Comparison of ENCODE assay signal across 26 cellular contexts in genomic region chr22:49570032-49570848, GRCh38.
DNase-seq lines count a peak whose midpoint lies in the region; ATAC-seq and TF ChIP-seq lines count a peak whose summit lies in the region.
"Had no signal": no experiment of that assay in that cellular context is flagged by ENCODE, and none has a peak within 500 bp of the region (broad histone marks: within the 10 kb centered on the region; RNA-seq: fewer than 3 reads in every experiment).

No MANE protein-coding gene starts in this region.

- TF ChIP-seq CTCF in left lung (IDR thresholded peaks at IDR 0.05) = no peak
- TF ChIP-seq CTCF in suprapubic skin (IDR thresholded peaks at IDR 0.05) = no peak
- TF ChIP-seq CTCF in foreskin fibroblast (IDR thresholded peaks at IDR 0.05; ENCODE audit: low read depth, low read length) = no peak

- intact Hi-C loops in left lung (cut with DNase I) = no loop called here

- no peak overlapping the region for H3K4me3 ChIP-seq in H7 (ENCODE audit: insufficient read depth, low read depth, low read length)
- H3K4me3 ChIP-seq in left lung = no peak overlapping the region
- no peak overlapping the region for H3K4me3 ChIP-seq in suprapubic skin
- no peak overlapping the region for H3K4me3 ChIP-seq in foreskin fibroblast (ENCODE audit: low read depth in 1 of 2, low read length in 2 of 2)
- H3K4me3 ChIP-seq: ascending aorta, smooth muscle cell had no signal

- no peak for TF ChIP-seq EP300 in suprapubic skin (IDR thresholded peaks at IDR 0.05)

- H3K9me3 ChIP-seq in left lung = no peaks in the 10 kb centered on the region
- no peaks in the 10 kb centered on the region for H3K9me3 ChIP-seq in suprapubic skin
- H3K9me3 ChIP-seq: ascending aorta had no signal

- DNase-seq in activated CD8-positive, alpha-beta memory T cell treated with anti-CD3 and anti-CD28 coated beads, Interleukin-2, amount 50 U/mL, for 48 hours = peak; percentile 30
- no peak for DNase-seq in activated CD8-positive, alpha-beta memory T cell treated with anti-CD3 and anti-CD28 coated beads, Interleukin-2, amount 50 U/mL, for 4 hours
- DNase-seq in H7 (peak; percentile 57), left lung (peak; percentile 22 to 27), suprapubic skin (ENCODE audit: low spot score in 2 of 2) (peak; percentile 37 to 61), KG1 (lab: John Stamatoyannopoulos, UW) (no peak), foreskin fibroblast (no peak)
- DNase-seq: 8988T; activated B cell treated with CpG ODN at 0.5 μM for 24 hours; C1 segment of cervical spinal cord; cortex of kidney; DMS53; effector memory CD4-positive, alpha-beta T cell; HCEC 1CT; MM.1S; NCI-H1930; NCI-H2171 treated with DMSO at 0.1 percent for 48 hours; NCI-H510A treated with DMSO at 0.1 percent for 48 hours; occipital lobe; stimulated activated CD4-positive, alpha-beta T cell treated with anti-CD3 and anti-CD28 coated beads, Interleukin-2, amount 100 ng/mL, for 24 hours had no signal

- 80% methylated on average over 15 of the region's 20 CpGs for WGBS in suprapubic skin

- no peaks in the 10 kb centered on the region for H3K36me3 ChIP-seq in H7 (replicated peaks; ENCODE audit: control insufficient read depth, insufficient read depth, low read length)
- no peaks in the 10 kb centered on the region for H3K36me3 ChIP-seq in left lung
- no peaks in the 10 kb centered on the region for H3K36me3 ChIP-seq in suprapubic skin
- H3K36me3 ChIP-seq: ascending aorta had no signal

- H3K27me3 ChIP-seq in H7 (ENCODE audit: control insufficient read depth, insufficient read depth, low read length) (no peaks in the 10 kb centered on the region), left lung (no peaks in the 10 kb centered on the region), suprapubic skin (peaks cover 7% of the 10 kb centered on the region)
- H3K27me3 ChIP-seq: ascending aorta had no signal

- H3K27ac ChIP-seq in left lung (no peak overlapping the region), suprapubic skin (no peak overlapping the region)
- H3K27ac ChIP-seq: ascending aorta had no signal

- no peak for TF ChIP-seq POLR2A in suprapubic skin (IDR thresholded peaks at IDR 0.05)

- H3K4me1 ChIP-seq in left lung = peaks cover 0 to 10% of the 10 kb centered on the region in 2 donors
- H3K4me1 ChIP-seq in suprapubic skin = no peaks in the 10 kb centered on the region
- H3K4me1 ChIP-seq: ascending aorta had no signal

- ATAC-seq in left lung (no peak), HG02798 (IDR thresholded peaks at IDR 0.05; ENCODE audit: poor library complexity, unreplicated experiment) (no peak)
- ATAC-seq: activated naive CD4-positive, alpha-beta T cell treated with anti-CD3 and anti-CD28 coated beads, Interleukin-2, amount 50 U/mL, for 72 hours; naive thymus-derived CD4-positive, alpha-beta T cell; T-cell had no signal

Comparison
In these comparisons a context has a peak if more than half of its experiments do, and no peak if none do; other contexts are left out.
1. DNase-seq: peak in activated CD8-positive, alpha-beta memory T cell treated with anti-CD3 and anti-CD28 coated beads, Interleukin-2, amount 50 U/mL, for 48 hours (single experiment), H7 (single experiment), left lung (2 of 2) and suprapubic skin (2 of 2); none in activated CD8-positive, alpha-beta memory T cell treated with anti-CD3 and anti-CD28 coated beads, Interleukin-2, amount 50 U/mL, for 4 hours (single experiment), KG1 (single experiment) and foreskin fibroblast (0 of 2).